24 cellular contexts compared by ENCODE assay signal in the genomic region with DNA sequence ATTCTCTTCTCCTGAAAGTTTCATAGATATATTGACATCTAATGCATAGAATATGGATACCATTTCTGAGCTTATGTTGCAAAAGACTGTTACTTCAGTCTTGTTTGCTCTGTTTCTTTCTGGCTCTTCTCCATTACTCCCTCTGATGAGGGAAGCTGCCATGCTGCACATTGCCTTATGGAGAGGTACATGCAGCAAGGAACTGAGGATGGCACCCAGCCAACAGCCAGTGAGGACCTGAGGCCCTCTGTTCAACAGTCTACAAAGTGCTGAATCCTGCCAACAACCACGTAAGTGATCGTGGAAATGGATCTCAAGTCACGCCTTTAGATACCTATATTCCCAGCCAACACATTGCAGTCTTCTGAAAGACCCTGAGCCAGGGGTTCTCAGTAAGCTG.
"Had no signal": no experiment of that assay in that cellular context is flagged by ENCODE, and none has a peak within 500 bp of the region (broad histone marks: within the 10 kb centered on the region; RNA-seq: fewer than 3 reads in every experiment).

No MANE protein-coding gene starts in this region.

- H3K9me3 Mint-ChIP-seq: activated naive CD8-positive, alpha-beta T cell treated with anti-CD3 and anti-CD28 coated beads for 36 hours; dendritic cell treated with granulocyte-macrophage colony-stimulating factor and Interleukin-4, amounts not matched to agents 40 ng/mL and 50 ng/mL, for 4 days; neural crest cell; WTC11 had no signal

- H3K27ac Mint-ChIP-seq: activated naive CD8-positive, alpha-beta T cell treated with anti-CD3 and anti-CD28 coated beads for 36 hours; activated T-helper 2 cell treated with anti-CD3 and anti-CD28 coated beads, Interferon-gamma antibody, Interleukin-2, Interleukin-4, amounts not matched to agents 10 μg/mL and 5 μg/mL and 100 μg/mL, durations not matched to agents 14 hours and 24 hours and 36 hours; dendritic cell treated with granulocyte-macrophage colony-stimulating factor and Interleukin-4, amounts not matched to agents 40 ng/mL and 50 ng/mL, for 4 days; naive B cell; progenitor cell of endocrine pancreas; WTC11 had no signal

- DNase-seq: activated CD4-positive, alpha-beta T cell treated with anti-CD3 and anti-CD28 coated beads, Interleukin-2, amount 50 U/mL, for 48 hours; activated CD8-positive, alpha-beta memory T cell treated with anti-CD3 and anti-CD28 coated beads, Interleukin-2, amount 50 U/mL, for 48 hours; activated naive CD4-positive, alpha-beta T cell; activated naive CD8-positive, alpha-beta T cell treated with anti-CD3 and anti-CD28 coated beads for 36 hours; activated T-cell treated with anti-CD3 and anti-CD28 coated beads, Interleukin-2, amount 50 U/mL, for 4 hours; amniotic stem cell; effector CD4-positive, alpha-beta T cell; erythroblast; foreskin fibroblast; heart right ventricle; kidney; naive B cell; retina; spleen; stimulated activated CD4-positive, alpha-beta T cell treated with anti-CD3 and anti-CD28 coated beads, Interleukin-4, amount 100 ng/mL, for 24 hours; stimulated activated naive CD4-positive, alpha-beta T cell treated with Interleukin-2 at 50 U/mL for 16 hours; T-helper 9 cell; upper lobe of left lung had no signal

- H3K27me3 Mint-ChIP-seq: activated naive CD8-positive, alpha-beta T cell treated with anti-CD3 and anti-CD28 coated beads for 36 hours; dendritic cell treated with granulocyte-macrophage colony-stimulating factor and Interleukin-4, amounts not matched to agents 40 ng/mL and 50 ng/mL, for 4 days; naive B cell; progenitor cell of endocrine pancreas had no signal

- H3K4me3 Mint-ChIP-seq: activated naive CD8-positive, alpha-beta T cell treated with anti-CD3 and anti-CD28 coated beads for 36 hours; activated T-cell treated with anti-CD3 and anti-CD28 coated beads, Interleukin-2, amount 50 U/mL, for 4 hours; dendritic cell treated with granulocyte-macrophage colony-stimulating factor and Interleukin-4, amounts not matched to agents 40 ng/mL and 50 ng/mL, for 4 days; naive B cell; neural crest cell; WTC11 had no signal

- H3K36me3 Mint-ChIP-seq: activated naive CD8-positive, alpha-beta T cell treated with anti-CD3 and anti-CD28 coated beads for 36 hours; naive B cell; WTC11 had no signal

- H3K4me1 Mint-ChIP-seq: activated naive CD8-positive, alpha-beta T cell treated with anti-CD3 and anti-CD28 coated beads for 36 hours; naive B cell had no signal

- ATAC-seq: activated T-cell treated with anti-CD3 and anti-CD28 coated beads, Interleukin-2, amount 50 U/mL, for 4 hours; heart right ventricle; left lobe of liver; WTC11 had no signal
